Comparison of ENCODE assay signal across 22 cellular contexts in the genomic region with DNA sequence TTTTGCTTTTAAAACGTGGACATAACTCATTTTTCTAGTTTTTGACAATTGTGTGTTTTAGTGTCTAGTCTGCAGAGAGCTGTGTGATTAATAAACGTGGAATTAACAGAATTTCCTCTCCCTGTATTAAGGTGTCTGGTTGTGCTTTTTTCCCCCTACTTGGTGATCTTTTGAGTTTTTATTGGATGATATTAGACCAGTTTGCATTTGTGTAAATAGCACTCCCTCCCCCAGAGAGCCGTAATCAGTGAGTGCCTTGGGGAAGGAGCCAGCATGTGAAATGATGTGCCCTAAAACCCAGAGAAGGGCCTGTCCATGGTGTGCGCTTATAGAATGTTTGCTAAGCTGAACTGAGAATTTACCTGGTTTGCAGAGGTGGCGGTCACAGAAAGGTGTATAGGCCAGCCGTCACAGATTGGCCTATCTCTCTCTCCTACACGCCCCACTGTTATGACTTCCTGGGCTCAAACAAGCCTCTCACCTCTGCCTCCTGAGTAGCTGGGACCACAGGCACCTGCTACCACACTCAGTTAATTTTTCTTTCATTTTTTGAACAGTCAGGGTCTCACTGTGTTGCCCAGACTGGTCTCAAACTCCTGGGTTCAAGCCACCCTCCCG.
"Had no signal": no experiment of that assay in that cellular context is flagged by ENCODE, and none has a peak within 500 bp of the region (broad histone marks: within the 10 kb centered on the region; RNA-seq: fewer than 3 reads in every experiment).

No MANE protein-coding gene starts in this region.

- H3K27me3 ChIP-seq: brain microvascular endothelial cell, esophagus muscularis mucosa, gastrocnemius medialis, neural progenitor cell, vagina had no signal

- H3K9me3 ChIP-seq: esophagus muscularis mucosa, gastrocnemius medialis, left ventricle myocardium inferior, thoracic aorta, vagina had no signal

- DNase-seq: activated CD4-positive, alpha-beta memory T cell treated with anti-CD3 and anti-CD28 coated beads, Interleukin-2, amount 10 ng/mL, durations not matched to agents 7 days and 5 days; activated CD4-positive, alpha-beta T cell treated with anti-CD3 and anti-CD28 coated beads, Interleukin-2, amount 10 ng/mL, durations not matched to agents 24 days and 14 days; activated effector memory CD4-positive, alpha-beta T cell treated with anti-CD3 and anti-CD28 coated beads, Interleukin-2, amount 50 U/mL, for 16 hours; activated T-cell treated with anti-CD3 and anti-CD28 coated beads for 4 hours; anterior cingulate cortex; central memory CD4-positive, alpha-beta T cell; gastrocnemius medialis; hippocampal formation; kidney glomerular epithelial cell; left ventricle myocardium inferior; naive thymus-derived CD8-positive, alpha-beta T cell; posterior cingulate gyrus; stimulated activated CD4-positive, alpha-beta T cell treated with anti-CD3 and anti-CD28 coated beads, Interleukin-2, amount 100 ng/mL, for 48 hours; stimulated activated CD8-positive, alpha-beta memory T cell treated with anti-CD3 and anti-CD28 coated beads, Interleukin-4, amount 100 ng/mL, for 48 hours; stimulated activated naive CD4-positive, alpha-beta T cell had no signal

- H3K4me1 ChIP-seq: esophagus muscularis mucosa, gastrocnemius medialis, left ventricle myocardium inferior, vagina had no signal

- ATAC-seq: activated CD4-positive, CD25-positive, alpha-beta regulatory T cell treated with anti-CD3 and anti-CD28 coated beads, Interleukin-2, amount 50 U/mL, for 24 hours; gastrocnemius medialis; naive thymus-derived CD8-positive, alpha-beta T cell had no signal

- H3K36me3 ChIP-seq: brain microvascular endothelial cell, neural progenitor cell had no signal

- H3K4me3 ChIP-seq: coronary artery, esophagus muscularis mucosa, gastrocnemius medialis, left ventricle myocardium inferior, neural progenitor cell, thoracic aorta, vagina had no signal

- H3K27ac ChIP-seq: brain microvascular endothelial cell, coronary artery, esophagus muscularis mucosa, gastrocnemius medialis, left ventricle myocardium inferior, neural progenitor cell, thoracic aorta, vagina had no signal
